Comparison of ENCODE assay signal across 19 cellular contexts in genomic region chr9:129579294-129579693, GRCh38. TPM values are rescaled to one million over a fixed set of nuclear protein-coding genes. Genes with fewer than 3 reads are reported as not detected.
DNase-seq lines count a peak whose midpoint lies in the region; ATAC-seq and TF ChIP-seq lines count a peak whose summit lies in the region.
"Had no signal": no experiment of that assay in that cellular context is flagged by ENCODE, and none has a peak within 500 bp of the region (broad histone marks: within the 10 kb centered on the region; RNA-seq: fewer than 3 reads in every experiment).

No MANE protein-coding gene starts in this region.

- H3K9me3 ChIP-seq in CD4-positive, CD25-positive, alpha-beta regulatory T cell (ENCODE audit: control insufficient read depth in 2 of 2, low read length in 2 of 2): no peaks in the 10 kb centered on the region
- H3K9me3 ChIP-seq in T-helper 17 cell (ENCODE audit: control insufficient read depth, low read length, poor library complexity, severe bottlenecking): no peaks in the 10 kb centered on the region
- no peaks in the 10 kb centered on the region for H3K9me3 ChIP-seq in Peyer's patch

- CTCF ChIA-PET in activated CD4-positive, alpha-beta memory T cell treated with anti-CD3 and anti-CD28 coated beads, Interleukin-2, amount 10 ng/mL, durations not matched to agents 7 days and 5 days (lab: Charles Lee): no interaction called here
- CTCF ChIA-PET in activated CD4-positive, alpha-beta memory T cell treated with anti-CD3 and anti-CD28 coated beads for 36 hours (lab: Charles Lee): interaction anchor here (1.2 to 1.4 kb wide), 2 partner anchors 441 to 448 kb away, joined by 3 to 4 read pairs; no protein-coding TSS in a partner anchor

- no peak overlapping the region for H3K27ac ChIP-seq in CD4-positive, CD25-positive, alpha-beta regulatory T cell (ENCODE audit: insufficient read depth, low read length, poor library complexity, severe bottlenecking)
- H3K27ac ChIP-seq in Peyer's patch: no peak overlapping the region

- POLR2A ChIA-PET in activated CD4-positive, alpha-beta memory T cell treated with anti-CD3 and anti-CD28 coated beads, Interleukin-2, amount 10 ng/mL, durations not matched to agents 7 days and 5 days (lab: Charles Lee): interaction anchor here (5.8 kb wide), 1 partner anchor 18 kb away, joined by 38 read pairs; no protein-coding TSS in a partner anchor
- POLR2A ChIA-PET in activated CD4-positive, alpha-beta memory T cell treated with anti-CD3 and anti-CD28 coated beads for 36 hours (lab: Charles Lee): no interaction called here

- intact Hi-C loops in activated CD4-positive, alpha-beta memory T cell treated with anti-CD3 and anti-CD28 coated beads for 36 hours (cut with micrococcal nuclease): no loop called here
- intact Hi-C loops in CD14-positive monocyte (cut with micrococcal nuclease): no loop called here

- H3K27me3 ChIP-seq in CD4-positive, CD25-positive, alpha-beta regulatory T cell (ENCODE audit: control insufficient read depth, insufficient read depth, low read length): no peaks in the 10 kb centered on the region
- H3K27me3 ChIP-seq in Peyer's patch: no peaks in the 10 kb centered on the region

- H3K36me3 ChIP-seq in CD4-positive, CD25-positive, alpha-beta regulatory T cell (ENCODE audit: control insufficient read depth, insufficient read depth, low read length): no peaks in the 10 kb centered on the region
- H3K36me3 ChIP-seq in Peyer's patch: no peaks in the 10 kb centered on the region

- DNase-seq in activated CD4-positive, alpha-beta memory T cell treated with anti-CD3 and anti-CD28 coated beads, Interleukin-2, amount 10 ng/mL, durations not matched to agents 7 days and 5 days: no peak
- no peak for DNase-seq in activated CD4-positive, alpha-beta memory T cell treated with anti-CD3 and anti-CD28 coated beads for 36 hours
- DNase-seq in CD4-positive, CD25-positive, alpha-beta regulatory T cell: no peak
- DNase-seq in T-helper 17 cell (no peak), CD14-positive monocyte (ENCODE audit: low spot score) (no peak), Peyer's patch (no peak), NCI-H2196 (lab: John Stamatoyannopoulos, UW; ENCODE audit: unreplicated experiment) (no peak)
- DNase-seq: Caco-2, EL, HFFc6, NCI-H1092, NCI-H146, NCI-H2227 treated with DMSO at 0.1 percent for 48 hours, NCI-H524, Right ventricle myocardium superior had no signal

- H3K4me1 ChIP-seq in CD4-positive, CD25-positive, alpha-beta regulatory T cell (ENCODE audit: control insufficient read depth, insufficient read depth, low read length, poor library complexity, severe bottlenecking): peaks cover 33% of the 10 kb centered on the region
- no peaks in the 10 kb centered on the region for H3K4me1 ChIP-seq in Peyer's patch

- TF ChIP-seq CTCF in brain (conservative IDR thresholded peaks at IDR 0.05): no peak
- TF ChIP-seq CTCF in CD14-positive monocyte (IDR thresholded peaks at IDR 0.05): no peak
- TF ChIP-seq CTCF in Peyer's patch (IDR thresholded peaks at IDR 0.05): no peak

- no peak for TF ChIP-seq POLR2A in Peyer's patch (IDR thresholded peaks at IDR 0.05)

- H3K27ac Mint-ChIP-seq in activated CD4-positive, alpha-beta memory T cell treated with anti-CD3 and anti-CD28 coated beads, Interleukin-2, amount 10 ng/mL, durations not matched to agents 7 days and 5 days: peak overlapping the region; percentile 40
- H3K27ac Mint-ChIP-seq in activated CD4-positive, alpha-beta memory T cell treated with anti-CD3 and anti-CD28 coated beads for 36 hours: no peak overlapping the region
- H3K27ac Mint-ChIP-seq in CD4-positive, CD25-positive, alpha-beta regulatory T cell: peak overlapping the region in 2 of 3 donors; percentile 75 to 86
- H3K27ac Mint-ChIP-seq in T-helper 17 cell (no peak overlapping the region), brain (peak overlapping the region in 4 of 5 experiments; percentile 2 to 47 (median 38)), CD14-positive monocyte (peak overlapping the region in 1 of 7 donors; percentile 35)
- H3K27ac Mint-ChIP-seq: HFFc6 had no signal

- no peak overlapping the region for H3K4me3 Mint-ChIP-seq in activated CD4-positive, alpha-beta memory T cell treated with anti-CD3 and anti-CD28 coated beads, Interleukin-2, amount 10 ng/mL, durations not matched to agents 7 days and 5 days
- no peak overlapping the region for H3K4me3 Mint-ChIP-seq in activated CD4-positive, alpha-beta memory T cell treated with anti-CD3 and anti-CD28 coated beads for 36 hours
- peak overlapping the region in 1 of 4 donors; percentile 13 for H3K4me3 Mint-ChIP-seq in CD4-positive, CD25-positive, alpha-beta regulatory T cell
- H3K4me3 Mint-ChIP-seq in T-helper 17 cell: peak overlapping the region; percentile 7
- peak overlapping the region in 1 of 5 experiments; percentile 42 for H3K4me3 Mint-ChIP-seq in brain
- H3K4me3 Mint-ChIP-seq in CD14-positive monocyte: no peak overlapping the region
- H3K4me3 Mint-ChIP-seq: HFFc6 had no signal

- no peaks in the 10 kb centered on the region for H3K9me3 Mint-ChIP-seq in activated CD4-positive, alpha-beta memory T cell treated with anti-CD3 and anti-CD28 coated beads, Interleukin-2, amount 10 ng/mL, durations not matched to agents 7 days and 5 days
- H3K9me3 Mint-ChIP-seq in activated CD4-positive, alpha-beta memory T cell treated with anti-CD3 and anti-CD28 coated beads for 36 hours: no peaks in the 10 kb centered on the region
- no peaks in the 10 kb centered on the region for H3K9me3 Mint-ChIP-seq in CD4-positive, CD25-positive, alpha-beta regulatory T cell
- H3K9me3 Mint-ChIP-seq in brain (peaks cover 0 to 7% (median 3%) of the 10 kb centered on the region in 5 experiments), CD14-positive monocyte (peaks cover 0 to 2% (median 2%) of the 10 kb centered on the region in 7 donors)

- no peaks in the 10 kb centered on the region for H3K27me3 Mint-ChIP-seq in activated CD4-positive, alpha-beta memory T cell treated with anti-CD3 and anti-CD28 coated beads, Interleukin-2, amount 10 ng/mL, durations not matched to agents 7 days and 5 days
- H3K27me3 Mint-ChIP-seq in activated CD4-positive, alpha-beta memory T cell treated with anti-CD3 and anti-CD28 coated beads for 36 hours: no peaks in the 10 kb centered on the region
- no peaks in the 10 kb centered on the region for H3K27me3 Mint-ChIP-seq in CD4-positive, CD25-positive, alpha-beta regulatory T cell
- H3K27me3 Mint-ChIP-seq in T-helper 17 cell (no peaks in the 10 kb centered on the region), brain (peaks cover 2% of the 10 kb centered on the region), CD14-positive monocyte (ENCODE audit: low read depth in 3 of 3) (peaks cover 4 to 7% (median 6%) of the 10 kb centered on the region in 3 donors)

- H3K4me3 ChIP-seq in CD4-positive, CD25-positive, alpha-beta regulatory T cell (ENCODE audit: low read depth, low read length): no peak overlapping the region
- H3K4me3 ChIP-seq in Peyer's patch: no peak overlapping the region

- peaks cover 61% of the 10 kb centered on the region for H3K4me1 Mint-ChIP-seq in activated CD4-positive, alpha-beta memory T cell treated with anti-CD3 and anti-CD28 coated beads, Interleukin-2, amount 10 ng/mL, durations not matched to agents 7 days and 5 days
- H3K4me1 Mint-ChIP-seq in activated CD4-positive, alpha-beta memory T cell treated with anti-CD3 and anti-CD28 coated beads for 36 hours (ENCODE audit: low read depth): peaks cover 45% of the 10 kb centered on the region
- peaks cover 12 to 48% (median 29%) of the 10 kb centered on the region in 4 donors for H3K4me1 Mint-ChIP-seq in CD4-positive, CD25-positive, alpha-beta regulatory T cell
- H3K4me1 Mint-ChIP-seq in T-helper 17 cell: peaks cover 42% of the 10 kb centered on the region
- peaks cover 32% of the 10 kb centered on the region for H3K4me1 Mint-ChIP-seq in brain
- H3K4me1 Mint-ChIP-seq in CD14-positive monocyte: peaks cover 37% of the 10 kb centered on the region

- no peaks in the 10 kb centered on the region for H3K36me3 Mint-ChIP-seq in activated CD4-positive, alpha-beta memory T cell treated with anti-CD3 and anti-CD28 coated beads, Interleukin-2, amount 10 ng/mL, durations not matched to agents 7 days and 5 days (ENCODE audit: low read depth)
- no peaks in the 10 kb centered on the region for H3K36me3 Mint-ChIP-seq in activated CD4-positive, alpha-beta memory T cell treated with anti-CD3 and anti-CD28 coated beads for 36 hours
- no peaks in the 10 kb centered on the region for H3K36me3 Mint-ChIP-seq in CD4-positive, CD25-positive, alpha-beta regulatory T cell
- H3K36me3 Mint-ChIP-seq in T-helper 17 cell (ENCODE audit: low read depth) (peaks cover 5% of the 10 kb centered on the region), brain (no peaks in the 10 kb centered on the region), CD14-positive monocyte (no peaks in the 10 kb centered on the region)

- no peak for ATAC-seq in CD4-positive, CD25-positive, alpha-beta regulatory T cell (ENCODE audit: low read depth in 2 of 2)
- ATAC-seq in T-helper 17 cell: no peak
- ATAC-seq: Panc1 had no signal

RNA-seq across cellular contexts. Expression of gene C9orf50, which starts 41.6 kb away (rescaled TPM):
- total RNA-seq in activated CD4-positive, alpha-beta memory T cell treated with anti-CD3 and anti-CD28 coated beads, Interleukin-2, amount 10 ng/mL, durations not matched to agents 7 days and 5 days: not detected
- total RNA-seq in activated CD4-positive, alpha-beta memory T cell treated with anti-CD3 and anti-CD28 coated beads for 36 hours: not detected
- not detected for total RNA-seq in CD4-positive, CD25-positive, alpha-beta regulatory T cell
- polyA plus RNA-seq in CD4-positive, CD25-positive, alpha-beta regulatory T cell: not detected
- not detected for total RNA-seq in T-helper 17 cell
- polyA plus RNA-seq in brain (ENCODE audit: insufficient read depth, low read depth, low replicate concordance): 3.5 TPM
- polyA plus RNA-seq in CD14-positive monocyte: not detected
- not detected for total RNA-seq in Peyer's patch
- total RNA-seq: Caco-2, H1, MCF 10A, Right ventricle myocardium superior had no signal
- polyA plus RNA-seq: H1 had no signal

RNA-seq across cellular contexts. Expression of gene NTMT1, which starts 46.7 kb away (rescaled TPM):
- 10 to 100 TPM; 34.2 to 38.7 TPM for total RNA-seq in activated CD4-positive, alpha-beta memory T cell treated with anti-CD3 and anti-CD28 coated beads, Interleukin-2, amount 10 ng/mL, durations not matched to agents 7 days and 5 days
- total RNA-seq in activated CD4-positive, alpha-beta memory T cell treated with anti-CD3 and anti-CD28 coated beads for 36 hours: 10 to 100 TPM; 59.9 to 64.6 TPM
- 37.4 TPM for total RNA-seq in CD4-positive, CD25-positive, alpha-beta regulatory T cell
- 10 to 100 TPM; 41.9 to 56.7 (median 52.8) TPM for polyA plus RNA-seq in CD4-positive, CD25-positive, alpha-beta regulatory T cell
- total RNA-seq in T-helper 17 cell (10 to 100 TPM; 27.0 to 27.8 TPM), Peyer's patch (10 to 100 TPM; 11.9 to 35.5 (median 26.6) TPM)
- polyA plus RNA-seq in brain (ENCODE audit: insufficient read depth, low read depth, low replicate concordance) (118 TPM), CD14-positive monocyte (10 to 100 TPM; 28.2 to 43.9 TPM)

Comparison
In these comparisons a context has a peak if more than half of its experiments do, and no peak if none do; other contexts are left out.
1. H3K27ac Mint-ChIP-seq: peak in activated CD4-positive, alpha-beta memory T cell treated with anti-CD3 and anti-CD28 coated beads, Interleukin-2, amount 10 ng/mL, durations not matched to agents 7 days and 5 days (single experiment), CD4-positive, CD25-positive, alpha-beta regulatory T cell (2 of 3) and brain (4 of 5); none in activated CD4-positive, alpha-beta memory T cell treated with anti-CD3 and anti-CD28 coated beads for 36 hours (single experiment) and T-helper 17 cell (single experiment).